In the genomic region with DNA sequence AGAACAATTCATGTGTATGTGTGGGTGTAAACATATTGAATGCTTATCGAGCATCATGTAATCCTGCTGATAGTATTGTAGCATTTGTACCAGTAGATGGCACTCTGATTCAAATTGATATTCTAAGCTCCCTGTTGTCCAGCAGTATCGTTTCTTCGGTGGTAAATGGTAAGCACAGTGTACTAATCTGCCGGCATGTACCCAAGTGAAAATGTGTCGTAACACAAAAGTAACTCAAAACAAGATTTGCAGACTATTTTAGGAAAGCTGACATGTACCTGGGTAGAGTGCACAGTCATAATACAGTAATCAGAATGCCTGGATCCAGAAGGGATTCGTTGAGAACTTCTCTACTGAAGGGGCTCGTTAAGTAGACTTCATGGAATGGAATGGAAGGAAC, we compare ENCODE assay signal across 8 cellular contexts. TPM values are rescaled to one million over a fixed set of nuclear protein-coding genes. Genes with fewer than 3 reads are reported as not detected.
DNase-seq lines count a peak whose midpoint lies in the region; ATAC-seq, FAIRE-seq and TF ChIP-seq lines count a peak whose summit lies in the region.

No MANE protein-coding gene starts in this region.

- H3K27ac Mint-ChIP-seq in naive thymus-derived CD4-positive, alpha-beta T cell, result no peak overlapping the region
- no peak overlapping the region for H3K27ac Mint-ChIP-seq in activated T-helper 2 cell treated with anti-CD3 and anti-CD28 coated beads, Interferon-gamma antibody, Interleukin-2, Interleukin-4, amounts not matched to agents 10 μg/mL and 5 μg/mL and 100 μg/mL, durations not matched to agents 14 hours and 24 hours and 36 hours

- H3K36me3 Mint-ChIP-seq in naive thymus-derived CD4-positive, alpha-beta T cell, result no peaks in the 10 kb centered on the region
- H3K36me3 Mint-ChIP-seq in activated T-helper 2 cell treated with anti-CD3 and anti-CD28 coated beads, Interferon-gamma antibody, Interleukin-2, Interleukin-4, amounts not matched to agents 10 μg/mL and 5 μg/mL and 100 μg/mL, durations not matched to agents 14 hours and 24 hours and 36 hours (ENCODE audit: low read depth), result no peaks in the 10 kb centered on the region

- POLR2A ChIA-PET in naive thymus-derived CD4-positive, alpha-beta T cell (lab: Charles Lee), result no interaction called here

- FAIRE-seq in G401.6 (lab: Jason Lieb, UNC), result peak; percentile 87

- no peaks in the 10 kb centered on the region for H3K9me3 Mint-ChIP-seq in naive thymus-derived CD4-positive, alpha-beta T cell
- H3K9me3 Mint-ChIP-seq in activated T-helper 2 cell treated with anti-CD3 and anti-CD28 coated beads, Interferon-gamma antibody, Interleukin-2, Interleukin-4, amounts not matched to agents 10 μg/mL and 5 μg/mL and 100 μg/mL, durations not matched to agents 14 hours and 24 hours and 36 hours, result no peaks in the 10 kb centered on the region

- H3K4me3 Mint-ChIP-seq in naive thymus-derived CD4-positive, alpha-beta T cell, result peak overlapping the region in 2 of 10 donors; percentile 14 to 40
- H3K4me3 Mint-ChIP-seq in activated T-helper 2 cell treated with anti-CD3 and anti-CD28 coated beads, Interferon-gamma antibody, Interleukin-2, Interleukin-4, amounts not matched to agents 10 μg/mL and 5 μg/mL and 100 μg/mL, durations not matched to agents 14 hours and 24 hours and 36 hours (ENCODE audit: low read depth), result no peak overlapping the region

- H3K4me1 Mint-ChIP-seq in naive thymus-derived CD4-positive, alpha-beta T cell, result peaks cover 0 to 8% (median 3%) of the 10 kb centered on the region in 7 donors
- peaks cover 10% of the 10 kb centered on the region for H3K4me1 Mint-ChIP-seq in activated T-helper 2 cell treated with anti-CD3 and anti-CD28 coated beads, Interferon-gamma antibody, Interleukin-2, Interleukin-4, amounts not matched to agents 10 μg/mL and 5 μg/mL and 100 μg/mL, durations not matched to agents 14 hours and 24 hours and 36 hours (ENCODE audit: low read depth)

- TF ChIP-seq CTCF in epithelial cell of proximal tubule (conservative IDR thresholded peaks at IDR 0.05; ENCODE audit: low read depth, low read length), result peak; percentile 66

- H3K9me3 ChIP-seq in SK-N-MC (ENCODE audit: low read depth, low read length), result no peaks in the 10 kb centered on the region
- H3K9me3 ChIP-seq in naive thymus-derived CD4-positive, alpha-beta T cell (ENCODE audit: control insufficient read depth in 2 of 3, low read length in 3 of 3), result no peaks in the 10 kb centered on the region

- H3K4me3 ChIP-seq in SK-N-MC (peak overlapping the region; percentile 67), epithelial cell of proximal tubule (ENCODE audit: low read depth, low read length) (no peak overlapping the region)
- no peak overlapping the region for H3K4me3 ChIP-seq in naive thymus-derived CD4-positive, alpha-beta T cell (ENCODE audit: low read length)

- H3K27me3 Mint-ChIP-seq in naive thymus-derived CD4-positive, alpha-beta T cell, result peaks cover 9 to 32% (median 20%) of the 10 kb centered on the region in 5 donors
- peaks cover 31% of the 10 kb centered on the region for H3K27me3 Mint-ChIP-seq in activated T-helper 2 cell treated with anti-CD3 and anti-CD28 coated beads, Interferon-gamma antibody, Interleukin-2, Interleukin-4, amounts not matched to agents 10 μg/mL and 5 μg/mL and 100 μg/mL, durations not matched to agents 14 hours and 24 hours and 36 hours (ENCODE audit: low read depth)

- H3K9ac ChIP-seq in SK-N-MC (ENCODE audit: insufficient read length), result peak overlapping the region; percentile 39

- no peaks in the 10 kb centered on the region for H3K36me3 ChIP-seq in SK-N-MC (ENCODE audit: insufficient read depth, low read length)
- H3K36me3 ChIP-seq in naive thymus-derived CD4-positive, alpha-beta T cell (ENCODE audit: control insufficient read depth in 2 of 3, insufficient read depth in 3 of 3, low read length in 3 of 3), result no peaks in the 10 kb centered on the region

- H3K4me1 ChIP-seq in naive thymus-derived CD4-positive, alpha-beta T cell (ENCODE audit: control insufficient read depth in 2 of 2, insufficient read depth in 2 of 2, low read length in 2 of 2), result no peaks in the 10 kb centered on the region

- H3K27me3 ChIP-seq in naive thymus-derived CD4-positive, alpha-beta T cell (ENCODE audit: control insufficient read depth in 2 of 2, insufficient read depth in 2 of 2, low read length in 2 of 2), result no peaks in the 10 kb centered on the region

- no peak overlapping the region for H3K27ac ChIP-seq in SK-N-MC
- H3K27ac ChIP-seq in naive thymus-derived CD4-positive, alpha-beta T cell (ENCODE audit: low read depth, low read length), result no peak overlapping the region

- intact Hi-C loops in naive thymus-derived CD4-positive, alpha-beta T cell (cut with micrococcal nuclease), result loop anchor here (1.0 to 10.0 kb wide), 7 partner anchors 326 to 810 kb away; a partner anchor contains a TSS
- intact Hi-C loops in activated T-helper 2 cell treated with anti-CD3 and anti-CD28 coated beads, Interferon-gamma antibody, Interleukin-2, Interleukin-4, amounts not matched to agents 10 μg/mL and 5 μg/mL and 100 μg/mL, durations not matched to agents 14 hours and 24 hours and 36 hours (cut with micrococcal nuclease), result loop anchor here (1.0 to 10.0 kb wide), 4 partner anchors 238 to 1028 kb away; a partner anchor contains a TSS

- CTCF ChIA-PET in naive thymus-derived CD4-positive, alpha-beta T cell (lab: Charles Lee), result interaction anchor here (1.0 to 2.5 kb wide), 5 partner anchors 326 to 1031 kb away, joined by 3 to 8 read pairs (median 5); no protein-coding TSS in a partner anchor

- peak; percentile 69 for ATAC-seq in naive thymus-derived CD4-positive, alpha-beta T cell

- DNase-seq in HCEC 1CT (peak; percentile 66), NCI-H1436 treated with DMSO at 0.1 percent for 48 hours (lab: John Stamatoyannopoulos, UW) (peak; percentile 23), SK-N-MC (ENCODE audit: low read depth, low spot score) (peak; percentile 78), epithelial cell of proximal tubule (ENCODE audit: low read depth) (peak; percentile 48)
- DNase-seq in naive thymus-derived CD4-positive, alpha-beta T cell, result peak in 5 of 9 donors; percentile 19 to 42 (median 35)
- DNase-seq in activated T-helper 2 cell treated with anti-CD3 and anti-CD28 coated beads, Interferon-gamma antibody, Interleukin-2, Interleukin-4, amounts not matched to agents 10 μg/mL and 5 μg/mL and 100 μg/mL, durations not matched to agents 14 hours and 24 hours and 36 hours (ENCODE audit: low spot score), result no peak
- DNase-seq in activated T-cell treated with anti-CD3 and anti-CD28 coated beads, Interleukin-2, amount 50 U/mL, for 1 hour, result no peak

RNA-seq across cellular contexts. Expression of a gene that starts 31.7 kb away (rescaled TPM):
- total RNA-seq in epithelial cell of proximal tubule, result 3.1 and 4.8 TPM in 2 replicates
- total RNA-seq in naive thymus-derived CD4-positive, alpha-beta T cell, result under 1 TPM in 2 of 5 experiments, not detected in 3; 0.24 to 0.53 TPM
- polyA plus RNA-seq in naive thymus-derived CD4-positive, alpha-beta T cell, result under 1 TPM in 1 of 2 donors, not detected in 1; 0.31 TPM
- total RNA-seq in activated T-helper 2 cell treated with anti-CD3 and anti-CD28 coated beads, Interferon-gamma antibody, Interleukin-2, Interleukin-4, amounts not matched to agents 10 μg/mL and 5 μg/mL and 100 μg/mL, durations not matched to agents 14 hours and 24 hours and 36 hours, result 0.14 and 1.1 TPM in 2 replicates

Comparison
In these comparisons a context has a peak if more than half of its experiments do, and no peak if none do; other contexts are left out.
1. DNase-seq: peak in HCEC 1CT (single experiment), NCI-H1436 treated with DMSO at 0.1 percent for 48 hours (single experiment), SK-N-MC (single experiment), epithelial cell of proximal tubule (single experiment) and naive thymus-derived CD4-positive, alpha-beta T cell (5 of 9); none in activated T-helper 2 cell treated with anti-CD3 and anti-CD28 coated beads, Interferon-gamma antibody, Interleukin-2, Interleukin-4, amounts not matched to agents 10 μg/mL and 5 μg/mL and 100 μg/mL, durations not matched to agents 14 hours and 24 hours and 36 hours (single experiment) and activated T-cell treated with anti-CD3 and anti-CD28 coated beads, Interleukin-2, amount 50 U/mL, for 1 hour (single experiment).